In genomic region chr9:136429075-136429628, GRCh38 we compare ENCODE assay signal across 27 cellular contexts. TPM values are rescaled to one million over a fixed set of nuclear protein-coding genes. Genes with fewer than 3 reads are reported as not detected.
A peak's percentile ranks its signal among the peaks of the same experiment; 100 is the strongest.
DNase-seq lines count a peak whose midpoint lies in the region; ATAC-seq, FAIRE-seq and TF ChIP-seq lines count a peak whose summit lies in the region.
"Had no signal": no experiment of that assay in that cellular context is flagged by ENCODE, and none has a peak within 500 bp of the region (broad histone marks: within the 10 kb centered on the region; RNA-seq: fewer than 3 reads in every experiment).

No MANE protein-coding gene starts in this region.

- no peaks in the 10 kb centered on the region for H3K4me1 ChIP-seq in GM12878 (ENCODE audit: control insufficient read depth, insufficient read depth, low read length)
- no peaks in the 10 kb centered on the region for H3K4me1 ChIP-seq in breast epithelium
- H3K4me1 ChIP-seq: Peyer's patch had no signal

- H3K4me2 ChIP-seq in GM12878 (ENCODE audit: control insufficient read depth, insufficient read depth), result no peak overlapping the region

- no peak overlapping the region for H2AFZ ChIP-seq in GM12878 (ENCODE audit: control insufficient read depth, low read depth, low read length)

- no peak overlapping the region for H3K4me3 Mint-ChIP-seq in activated naive CD8-positive, alpha-beta T cell treated with anti-CD3 and anti-CD28 coated beads, Interleukin-2, amount 10 ng/mL, durations not matched to agents 7 days and 5 days
- no peak overlapping the region for H3K4me3 Mint-ChIP-seq in activated naive CD8-positive, alpha-beta T cell treated with anti-CD3 and anti-CD28 coated beads, Interleukin-2, amount 50 U/mL, for 24 hours
- peak overlapping the region; percentile 31 for H3K4me3 Mint-ChIP-seq in neural crest cell
- H3K4me3 Mint-ChIP-seq: B cell, CD14-positive monocyte, H9 had no signal

- POLR2A ChIA-PET in activated naive CD8-positive, alpha-beta T cell treated with anti-CD3 and anti-CD28 coated beads, Interleukin-2, amount 10 ng/mL, durations not matched to agents 7 days and 5 days (lab: Charles Lee), result interaction anchor here (0.7 kb wide), 1 partner anchor 10 kb away, joined by 3 read pairs; no protein-coding TSS in a partner anchor
- POLR2A ChIA-PET in GM12878 (lab: Charles Lee), result no interaction called here

- no peak for TF ChIP-seq RAD21 in GM12878 (IDR thresholded peaks at IDR 0.05; ENCODE audit: insufficient read depth, low read depth, low read length)

- no peaks in the 10 kb centered on the region for H3K9me3 Mint-ChIP-seq in activated naive CD8-positive, alpha-beta T cell treated with anti-CD3 and anti-CD28 coated beads, Interleukin-2, amount 10 ng/mL, durations not matched to agents 7 days and 5 days
- H3K9me3 Mint-ChIP-seq in activated naive CD8-positive, alpha-beta T cell treated with anti-CD3 and anti-CD28 coated beads, Interleukin-2, amount 50 U/mL, for 24 hours, result no peaks in the 10 kb centered on the region
- H3K9me3 Mint-ChIP-seq in neural crest cell, result no peaks in the 10 kb centered on the region
- H3K9me3 Mint-ChIP-seq: H9 had no signal

- H3K27ac ChIP-seq in GM12878 (ENCODE audit: control insufficient read depth, insufficient read depth) (no peak overlapping the region), breast epithelium (no peak overlapping the region)
- H3K27ac ChIP-seq: HL-60, Peyer's patch, SK-N-MC had no signal

- no peaks in the 10 kb centered on the region for H3K27me3 ChIP-seq in GM12878 (replicated peaks in 1 of 2; ENCODE audit: control insufficient read depth in 2 of 2, insufficient read depth in 2 of 2, low read length in 1 of 2)
- no peaks in the 10 kb centered on the region for H3K27me3 ChIP-seq in breast epithelium
- H3K27me3 ChIP-seq: Peyer's patch had no signal

- no peaks in the 10 kb centered on the region for H3K4me1 Mint-ChIP-seq in activated naive CD8-positive, alpha-beta T cell treated with anti-CD3 and anti-CD28 coated beads, Interleukin-2, amount 10 ng/mL, durations not matched to agents 7 days and 5 days
- peaks cover 6% of the 10 kb centered on the region for H3K4me1 Mint-ChIP-seq in activated naive CD8-positive, alpha-beta T cell treated with anti-CD3 and anti-CD28 coated beads, Interleukin-2, amount 50 U/mL, for 24 hours
- no peaks in the 10 kb centered on the region for H3K4me1 Mint-ChIP-seq in neural crest cell
- H3K4me1 Mint-ChIP-seq: B cell, CD14-positive monocyte had no signal

- no peak for DNase-seq in activated naive CD8-positive, alpha-beta T cell treated with anti-CD3 and anti-CD28 coated beads, Interleukin-2, amount 10 ng/mL, durations not matched to agents 7 days and 5 days
- no peak for DNase-seq in activated naive CD8-positive, alpha-beta T cell treated with anti-CD3 and anti-CD28 coated beads, Interleukin-2, amount 50 U/mL, for 24 hours
- DNase-seq in GM12891 (ENCODE audit: insufficient read length, low spot score), result no peak
- no peak for DNase-seq in GM12878 (ENCODE audit: low read depth, low spot score)
- no peak for DNase-seq in neural crest cell (ENCODE audit: low read depth, low spot score)
- DNase-seq in UCSD-AML1 (lab: John Stamatoyannopoulos, UW; ENCODE audit: unreplicated experiment), result no peak
- no peak for DNase-seq in breast epithelium (ENCODE audit: low spot score in 2 of 2)
- DNase-seq: 8988T; DMS53; EL; H9; KG1; NCI-H1092 treated with DMSO at 0.1 percent for 48 hours; NCI-H1436 treated with DMSO at 0.1 percent for 48 hours; NCI-H2029 treated with DMSO at 0.1 percent for 48 hours; NCI-H2171; NCI-H345; NCI-H774; NK-92 treated with Interleukin-12 subunit alpha and Interleukin-12 subunit beta, amount 100 ng/mL, for 24 hours; Peyer's patch; SHP77 had no signal

- SMC1A ChIA-PET in GM12878 (lab: Charles Lee; ENCODE audit: uncharacterized antibody, unreplicated experiment), result no interaction called here

- H3K4me3 ChIP-seq in GM12878, result no peak overlapping the region
- H3K4me3 ChIP-seq in breast epithelium, result no peak overlapping the region
- H3K4me3 ChIP-seq: Peyer's patch, SK-N-MC had no signal

- no peaks in the 10 kb centered on the region for H3K27me3 Mint-ChIP-seq in activated naive CD8-positive, alpha-beta T cell treated with anti-CD3 and anti-CD28 coated beads, Interleukin-2, amount 10 ng/mL, durations not matched to agents 7 days and 5 days
- H3K27me3 Mint-ChIP-seq in activated naive CD8-positive, alpha-beta T cell treated with anti-CD3 and anti-CD28 coated beads, Interleukin-2, amount 50 U/mL, for 24 hours, result no peaks in the 10 kb centered on the region
- H3K27me3 Mint-ChIP-seq in neural crest cell (ENCODE audit: low read depth), result no peaks in the 10 kb centered on the region
- H3K27me3 Mint-ChIP-seq: B cell had no signal

- intact Hi-C loops in GM12878 (cut with micrococcal nuclease; ENCODE audit: unreplicated experiment), result no loop called here
- intact Hi-C loops in breast epithelium (cut with DNase I; ENCODE audit: low total_unique reads), result no loop called here

- H3K27ac Mint-ChIP-seq in activated naive CD8-positive, alpha-beta T cell treated with anti-CD3 and anti-CD28 coated beads, Interleukin-2, amount 10 ng/mL, durations not matched to agents 7 days and 5 days, result no peak overlapping the region
- no peak overlapping the region for H3K27ac Mint-ChIP-seq in activated naive CD8-positive, alpha-beta T cell treated with anti-CD3 and anti-CD28 coated beads, Interleukin-2, amount 50 U/mL, for 24 hours
- no peak overlapping the region for H3K27ac Mint-ChIP-seq in neural crest cell (ENCODE audit: unreplicated experiment)
- H3K27ac Mint-ChIP-seq: B cell, H9 had no signal

- TF ChIP-seq EP300 in GM12878 (IDR thresholded peaks at IDR 0.05; ENCODE audit: borderline replicate concordance in 1 of 2, control insufficient read depth in 1 of 2, low read depth in 2 of 2, low read length in 2 of 2), result no peak

- TSS peak; percentile 79 for BruUV-seq in GM12878 (replicated peaks; lab: Mats Ljungman, UMichigan)

- H3K9me3 ChIP-seq in GM12878 (replicated peaks; ENCODE audit: control insufficient read depth, insufficient read depth, low read length) (no peaks in the 10 kb centered on the region), breast epithelium (no peaks in the 10 kb centered on the region)
- H3K9me3 ChIP-seq: Peyer's patch had no signal

- peaks cover 1% of the 10 kb centered on the region for H3K36me3 Mint-ChIP-seq in activated naive CD8-positive, alpha-beta T cell treated with anti-CD3 and anti-CD28 coated beads, Interleukin-2, amount 10 ng/mL, durations not matched to agents 7 days and 5 days
- peaks cover 14% of the 10 kb centered on the region for H3K36me3 Mint-ChIP-seq in activated naive CD8-positive, alpha-beta T cell treated with anti-CD3 and anti-CD28 coated beads, Interleukin-2, amount 50 U/mL, for 24 hours (ENCODE audit: low read depth)
- peaks cover 3% of the 10 kb centered on the region for H3K36me3 Mint-ChIP-seq in neural crest cell (ENCODE audit: low read depth)

- 0 out of 2 replicates have a peak, but pooled peaks have one; percentile 37 for TF ChIP-seq POLR2A in GM12891 (IDR thresholded peaks at IDR 0.05; ENCODE audit: low read depth, low read length)
- no peak; the same call in none of the 2 replicates for TF ChIP-seq POLR2A in GM12878 (IDR thresholded peaks at IDR 0.05; ENCODE audit: low read depth, low read length)
- no peak for TF ChIP-seq POLR2A in breast epithelium (IDR thresholded peaks at IDR 0.05)

- in situ Hi-C loops in GM12878 (cut with MboI), result no loop called here

- no peak overlapping the region for H3K9ac ChIP-seq in GM12878 (ENCODE audit: control insufficient read depth, insufficient read depth, low read length)

- 71% methylated on average over 16 of the region's 21 CpGs for WGBS in GM12878 (ENCODE audit: insufficient coverage, insufficient replicate concordance, low lambda C conversion rate, missing lambda C conversion rate)

- no peak for TF ChIP-seq CTCF in GM12878 (IDR thresholded peaks at IDR 0.05 in 2 of 3, conservative IDR thresholded peaks at IDR 0.05 in 1 of 3; ENCODE audit: control insufficient read depth in 2 of 3, extremely low read depth in 1 of 3, insufficient read depth in 1 of 3, low read depth in 3 of 3, low read length in 3 of 3)
- no peak for TF ChIP-seq CTCF in neural crest cell (conservative IDR thresholded peaks at IDR 0.05)
- no peak for TF ChIP-seq CTCF in breast epithelium (IDR thresholded peaks at IDR 0.05)

- H3K36me3 ChIP-seq in GM12878 (ENCODE audit: control insufficient read depth in 2 of 2, insufficient read depth in 2 of 2, low read length in 1 of 2) (peaks cover 0 to 15% of the 10 kb centered on the region in 2 experiments; a peak in 3 of 4 replicates), breast epithelium (no peaks in the 10 kb centered on the region)

- no peaks in the 10 kb centered on the region for H4K20me1 ChIP-seq in GM12878 (ENCODE audit: control insufficient read depth, insufficient read depth)

- CTCF ChIA-PET in GM12878 (lab: Yijun Ruan, JAX), result no interaction called here

- RAD21 ChIA-PET in GM12878 (lab: Charles Lee; ENCODE audit: unreplicated experiment), result no interaction called here

- ATAC-seq in activated naive CD8-positive, alpha-beta T cell treated with anti-CD3 and anti-CD28 coated beads, Interleukin-2, amount 10 ng/mL, durations not matched to agents 7 days and 5 days (ENCODE audit: low read depth), result peak; percentile 8
- ATAC-seq in activated naive CD8-positive, alpha-beta T cell treated with anti-CD3 and anti-CD28 coated beads, Interleukin-2, amount 50 U/mL, for 24 hours, result no peak
- no peak; the same call in 2 of the 3 replicates for ATAC-seq in GM12878
- ATAC-seq in GM21381 (IDR thresholded peaks at IDR 0.05; ENCODE audit: unreplicated experiment), result no peak

- FAIRE-seq in GM12891 (lab: Jason Lieb, UNC) (no peak), GM12878 (lab: Jason Lieb, UNC) (no peak)
- FAIRE-seq: D721Med had no signal

- no peaks in the 10 kb centered on the region for H3K79me2 ChIP-seq in GM12878 (ENCODE audit: control insufficient read depth, insufficient read depth, low read length)

RNA-seq across cellular contexts. Expression of gene INPP5E, which starts 10.5 kb away (rescaled TPM):
- 10 to 100 TPM; 22.8 to 23.0 TPM for total RNA-seq in activated naive CD8-positive, alpha-beta T cell treated with anti-CD3 and anti-CD28 coated beads, Interleukin-2, amount 10 ng/mL, durations not matched to agents 7 days and 5 days
- polyA plus RNA-seq in GM12891 (2012; ENCODE audit: low read depth, missing spikeins), result 6.6 TPM
- total RNA-seq in GM12878 (2013; cell fraction: nucleolus; rRNA removed), result 32.3 and 36.3 TPM in 2 replicates
- 6.6 and 7.4 TPM in 2 replicates for total RNA-seq in GM12878 (2014; rRNA removed)
- total RNA-seq in GM12878 (2014; rRNA removed; fragmentation: Illumina TruSeq; extraction: Trizol), result 3.4 and 3.6 TPM in 2 replicates
- 13.0 and 15.6 TPM in 2 replicates for total RNA-seq in GM12878 (2021)
- 2.8 TPM for polyA plus RNA-seq in GM12878 (2011; ENCODE audit: low read depth)
- 4.6 and 7.1 TPM in 2 replicates for polyA plus RNA-seq in GM12878 (2011; rRNA removed)
- polyA plus RNA-seq in GM12878 (2011; cell fraction: cytosol; rRNA removed), result 8.6 and 10.4 TPM in 2 replicates
- polyA plus RNA-seq in GM12878 (2011; cell fraction: nucleus; rRNA removed), result 78.9 and 90.5 TPM in 2 replicates
- 8.4 and 9.5 TPM in 2 replicates for polyA plus RNA-seq in GM12878 (2012)
- polyA plus RNA-seq in GM12878 (2014; fragmentation: Illumina TruSeq; extraction: Trizol), result 2.1 and 3.4 TPM in 2 replicates
- polyA plus RNA-seq in GM12878 (2014; fragmentation: Nextera tagmentation; extraction: Ambion mirVana), result 1 to 10 TPM in 1 of 2 experiments, under 1 TPM in 1; 0.24 to 1.2 TPM
- polyA plus RNA-seq in GM12878 (2014; rRNA removed), result 14.8 and 16.0 TPM in 2 replicates
- 1 to 10 TPM; 4.7 to 5.9 TPM for polyA plus RNA-seq in GM12878 (2016; fragmentation: Nextera tagmentation; extraction: Ambion mirVana)
- polyA minus RNA-seq in GM12878 (2011; rRNA and poly(A)+ RNA removed), result 4.3 and 8.1 TPM in 2 replicates
- 4.1 and 4.8 TPM in 2 replicates for polyA minus RNA-seq in GM12878 (2011; cell fraction: cytosol; rRNA and poly(A)+ RNA removed)
- polyA minus RNA-seq in GM12878 (2011; cell fraction: nucleus; rRNA and poly(A)+ RNA removed), result 10.2 and 17.1 TPM in 2 replicates
- total RNA-seq in neural crest cell, result 28.7 and 29.6 TPM in 2 replicates
- total RNA-seq in breast epithelium, result 1 to 10 TPM; 6.2 to 8.5 (median 8.2) TPM

RNA-seq across cellular contexts. Expression of gene PMPCA, which starts 18.7 kb away (rescaled TPM):
- total RNA-seq in activated naive CD8-positive, alpha-beta T cell treated with anti-CD3 and anti-CD28 coated beads, Interleukin-2, amount 10 ng/mL, durations not matched to agents 7 days and 5 days, result 10 to 100 TPM; 60.6 to 65.6 TPM
- polyA plus RNA-seq in GM12891 (2012; ENCODE audit: low read depth, missing spikeins), result 111 TPM
- total RNA-seq in GM12878 (2013; cell fraction: nucleolus; rRNA removed), result 64.9 and 75.3 TPM in 2 replicates
- total RNA-seq in GM12878 (2014; rRNA removed) (61.7 and 67.9 TPM in 2 replicates), GM12878 (2014; rRNA removed; fragmentation: Illumina TruSeq; extraction: Trizol) (40.8 and 47.3 TPM in 2 replicates), GM12878 (2021) (85.9 and 89.8 TPM in 2 replicates), neural crest cell (82.1 and 86.6 TPM in 2 replicates), breast epithelium (10 to 100 TPM; 31.4 to 37.0 (median 35.1) TPM)
- 37.1 TPM for polyA plus RNA-seq in GM12878 (2011; ENCODE audit: low read depth)
- polyA plus RNA-seq in GM12878 (2011; rRNA removed) (80.3 and 82.5 TPM in 2 replicates), GM12878 (2014; fragmentation: Illumina TruSeq; extraction: Trizol) (63.1 and 69.0 TPM in 2 replicates), GM12878 (2014; fragmentation: Nextera tagmentation; extraction: Ambion mirVana) (10 to 100 TPM in 1 of 2 experiments, 1 to 10 TPM in 1; 8.1 to 12.3 TPM), GM12878 (2014; rRNA removed) (90.0 and 93.0 TPM in 2 replicates), GM12878 (2016; fragmentation: Nextera tagmentation; extraction: Ambion mirVana) (100 to 1,000 TPM; 123 to 137 TPM)
- 70.0 and 94.3 TPM in 2 replicates for polyA plus RNA-seq in GM12878 (2011; cell fraction: cytosol; rRNA removed)
- 268 and 279 TPM in 2 replicates for polyA plus RNA-seq in GM12878 (2011; cell fraction: nucleus; rRNA removed)
- polyA plus RNA-seq in GM12878 (2012), result 78.5 and 91.3 TPM in 2 replicates
- 50.8 and 53.6 TPM in 2 replicates for polyA minus RNA-seq in GM12878 (2011; rRNA and poly(A)+ RNA removed)
- 13.8 and 16.0 TPM in 2 replicates for polyA minus RNA-seq in GM12878 (2011; cell fraction: cytosol; rRNA and poly(A)+ RNA removed)
- 46.1 and 51.3 TPM in 2 replicates for polyA minus RNA-seq in GM12878 (2011; cell fraction: nucleus; rRNA and poly(A)+ RNA removed)

RNA-seq across cellular contexts. Expression of gene ENTR1, which starts 18.7 kb away (rescaled TPM):
- 10 to 100 TPM; 55.5 to 56.2 TPM for total RNA-seq in activated naive CD8-positive, alpha-beta T cell treated with anti-CD3 and anti-CD28 coated beads, Interleukin-2, amount 10 ng/mL, durations not matched to agents 7 days and 5 days
- polyA plus RNA-seq in GM12891 (2012; ENCODE audit: low read depth, missing spikeins), result 33.7 TPM
- total RNA-seq in GM12878 (2013; cell fraction: nucleolus; rRNA removed), result 55.0 and 60.4 TPM in 2 replicates
- total RNA-seq in GM12878 (2014; rRNA removed), result 58.4 and 61.2 TPM in 2 replicates
- 35.5 and 38.4 TPM in 2 replicates for total RNA-seq in GM12878 (2014; rRNA removed; fragmentation: Illumina TruSeq; extraction: Trizol)
- total RNA-seq in GM12878 (2021), result 75.4 and 81.7 TPM in 2 replicates
- 17.1 TPM for polyA plus RNA-seq in GM12878 (2011; ENCODE audit: low read depth)
- polyA plus RNA-seq in GM12878 (2011; rRNA removed), result 47.7 and 55.4 TPM in 2 replicates
- 41.9 and 53.8 TPM in 2 replicates for polyA plus RNA-seq in GM12878 (2011; cell fraction: cytosol; rRNA removed)
- polyA plus RNA-seq in GM12878 (2011; cell fraction: nucleus; rRNA removed), result 296 and 320 TPM in 2 replicates
- 32.2 and 42.4 TPM in 2 replicates for polyA plus RNA-seq in GM12878 (2012)
- 19.0 and 43.7 TPM in 2 replicates for polyA plus RNA-seq in GM12878 (2014; fragmentation: Illumina TruSeq; extraction: Trizol)
- polyA plus RNA-seq in GM12878 (2014; fragmentation: Nextera tagmentation; extraction: Ambion mirVana), result 10 to 100 TPM in 1 of 2 experiments, 1 to 10 TPM in 1; 8.2 to 20.4 TPM
- polyA plus RNA-seq in GM12878 (2014; rRNA removed), result 96.4 and 105 TPM in 2 replicates
- polyA plus RNA-seq in GM12878 (2016; fragmentation: Nextera tagmentation; extraction: Ambion mirVana), result 10 to 100 TPM; 10.5 to 14.9 TPM
- 15.0 and 45.6 TPM in 2 replicates for polyA minus RNA-seq in GM12878 (2011; rRNA and poly(A)+ RNA removed)
- polyA minus RNA-seq in GM12878 (2011; cell fraction: cytosol; rRNA and poly(A)+ RNA removed), result 24.7 and 29.1 TPM in 2 replicates
- polyA minus RNA-seq in GM12878 (2011; cell fraction: nucleus; rRNA and poly(A)+ RNA removed), result 50.2 and 69.5 TPM in 2 replicates
- total RNA-seq in neural crest cell, result 84.1 and 89.3 TPM in 2 replicates
- total RNA-seq in breast epithelium, result 10 to 100 TPM; 23.7 to 54.4 (median 36.0) TPM

RNA-seq across cellular contexts. Expression of gene SNAPC4, which starts 29.2 kb away (rescaled TPM):
- total RNA-seq in activated naive CD8-positive, alpha-beta T cell treated with anti-CD3 and anti-CD28 coated beads, Interleukin-2, amount 10 ng/mL, durations not matched to agents 7 days and 5 days, result 1 to 10 TPM; 9.6 to 9.9 TPM
- polyA plus RNA-seq in GM12891 (2012; ENCODE audit: low read depth, missing spikeins), result 9.8 TPM
- total RNA-seq in GM12878 (2013; cell fraction: nucleolus; rRNA removed), result 20.6 and 25.5 TPM in 2 replicates
- total RNA-seq in GM12878 (2014; rRNA removed), result 7.7 and 8.8 TPM in 2 replicates
- 5.1 and 5.2 TPM in 2 replicates for total RNA-seq in GM12878 (2014; rRNA removed; fragmentation: Illumina TruSeq; extraction: Trizol)
- 16.4 and 19.8 TPM in 2 replicates for total RNA-seq in GM12878 (2021)
- 3.1 TPM for polyA plus RNA-seq in GM12878 (2011; ENCODE audit: low read depth)
- polyA plus RNA-seq in GM12878 (2011; rRNA removed), result 2.4 and 3.5 TPM in 2 replicates
- polyA plus RNA-seq in GM12878 (2011; cell fraction: cytosol; rRNA removed), result 3.4 and 5.5 TPM in 2 replicates
- polyA plus RNA-seq in GM12878 (2011; cell fraction: nucleus; rRNA removed), result 21.4 and 37.3 TPM in 2 replicates
- 8.0 and 10.3 TPM in 2 replicates for polyA plus RNA-seq in GM12878 (2012)
- polyA plus RNA-seq in GM12878 (2014; fragmentation: Illumina TruSeq; extraction: Trizol), result 7.1 and 8.7 TPM in 2 replicates
- polyA plus RNA-seq in GM12878 (2014; fragmentation: Nextera tagmentation; extraction: Ambion mirVana), result under 1 TPM; 0.42 to 0.43 TPM
- polyA plus RNA-seq in GM12878 (2014; rRNA removed), result 16.9 and 18.1 TPM in 2 replicates
- polyA plus RNA-seq in GM12878 (2016; fragmentation: Nextera tagmentation; extraction: Ambion mirVana), result 1 to 10 TPM; 6.8 to 7.2 TPM
- polyA minus RNA-seq in GM12878 (2011; rRNA and poly(A)+ RNA removed), result 2.6 and 3.9 TPM in 2 replicates
- polyA minus RNA-seq in GM12878 (2011; cell fraction: cytosol; rRNA and poly(A)+ RNA removed), result 2.4 and 2.7 TPM in 2 replicates
- polyA minus RNA-seq in GM12878 (2011; cell fraction: nucleus; rRNA and poly(A)+ RNA removed), result 4.5 and 7.1 TPM in 2 replicates
- 18.2 and 19.0 TPM in 2 replicates for total RNA-seq in neural crest cell
- total RNA-seq in breast epithelium, result 1 to 10 TPM; 4.6 to 7.5 (median 6.7) TPM

RNA-seq across cellular contexts. Expression of gene SEC16A, which starts 53.7 kb away (rescaled TPM):
- 10 to 100 TPM; 88.0 to 90.2 TPM for total RNA-seq in activated naive CD8-positive, alpha-beta T cell treated with anti-CD3 and anti-CD28 coated beads, Interleukin-2, amount 10 ng/mL, durations not matched to agents 7 days and 5 days
- 31.0 TPM for polyA plus RNA-seq in GM12891 (2012; ENCODE audit: low read depth, missing spikeins)
- total RNA-seq in GM12878 (2013; cell fraction: nucleolus; rRNA removed), result 45.7 and 51.6 TPM in 2 replicates
- 14.7 and 17.6 TPM in 2 replicates for total RNA-seq in GM12878 (2014; rRNA removed)
- total RNA-seq in GM12878 (2014; rRNA removed; fragmentation: Illumina TruSeq; extraction: Trizol), result 8.3 and 10.0 TPM in 2 replicates
- total RNA-seq in GM12878 (2021), result 52.6 and 59.1 TPM in 2 replicates
- polyA plus RNA-seq in GM12878 (2011; ENCODE audit: low read depth), result 36.4 TPM
- 7.3 and 9.9 TPM in 2 replicates for polyA plus RNA-seq in GM12878 (2011; rRNA removed)
- polyA plus RNA-seq in GM12878 (2011; cell fraction: cytosol; rRNA removed), result 12.3 and 18.3 TPM in 2 replicates
- 44.9 and 59.4 TPM in 2 replicates for polyA plus RNA-seq in GM12878 (2011; cell fraction: nucleus; rRNA removed)
- polyA plus RNA-seq in GM12878 (2012), result 40.1 and 41.6 TPM in 2 replicates
- polyA plus RNA-seq in GM12878 (2014; fragmentation: Illumina TruSeq; extraction: Trizol), result 26.5 and 36.0 TPM in 2 replicates
- polyA plus RNA-seq in GM12878 (2014; fragmentation: Nextera tagmentation; extraction: Ambion mirVana), result 10 to 100 TPM; 12.4 to 16.6 TPM
- 25.9 and 28.0 TPM in 2 replicates for polyA plus RNA-seq in GM12878 (2014; rRNA removed)
- 10 to 100 TPM; 44.6 to 44.7 TPM for polyA plus RNA-seq in GM12878 (2016; fragmentation: Nextera tagmentation; extraction: Ambion mirVana)
- 9.8 and 13.4 TPM in 2 replicates for polyA minus RNA-seq in GM12878 (2011; rRNA and poly(A)+ RNA removed)
- polyA minus RNA-seq in GM12878 (2011; cell fraction: cytosol; rRNA and poly(A)+ RNA removed), result 19.6 and 20.7 TPM in 2 replicates
- 11.8 and 19.4 TPM in 2 replicates for polyA minus RNA-seq in GM12878 (2011; cell fraction: nucleus; rRNA and poly(A)+ RNA removed)
- 77.2 and 79.4 TPM in 2 replicates for total RNA-seq in neural crest cell
- total RNA-seq in breast epithelium, result 10 to 100 TPM; 41.9 to 55.1 (median 42.9) TPM
